Comparison of ENCODE assay signal across 1 cellular context in genomic region chr14:23969433-23970282, GRCh38.
TF ChIP-seq lines count a peak whose summit lies in the region.
"Not testable (repeated sequence)": the region's sequence is repeated elsewhere in the genome, so short reads cannot be mapped to it uniquely, and the experiment has no call there.

No MANE protein-coding gene starts in this region.

TF ChIP-seq in HepG2, 621 proteins besides CTCF, POLR2A, EP300 and RAD21 (continued from another document and continues in another):
- TF ChIP-seq ZSCAN5A (CRISPR knock-in tag; IDR thresholded peaks at IDR 0.05; ENCODE audit: borderline replicate concordance) (0 out of 2 replicates have a peak, but pooled peaks have one; percentile 48), DMAP1 (CRISPR knock-in tag; IDR thresholded peaks at IDR 0.05) (peak; percentile 71; the same call in 1 of the 2 replicates), TAF1 (CRISPR knock-in tag; IDR thresholded peaks at IDR 0.05) (peak; percentile 69; the same call in 1 of the 2 replicates), ZNF704 (CRISPR knock-in tag; IDR thresholded peaks at IDR 0.05; ENCODE audit: borderline replicate concordance) (peak; percentile 83; the same call in 1 of the 2 replicates), AHR (CRISPR knock-in tag; IDR thresholded peaks at IDR 0.05) (peak; percentile 97), NR0B2 (CRISPR knock-in tag; IDR thresholded peaks at IDR 0.05) (peak; percentile 63; the same call in 1 of the 2 replicates), ZNF354B (CRISPR knock-in tag; IDR thresholded peaks at IDR 0.05) (peak; percentile 78; the same call in 1 of the 2 replicates), ZNF883 (CRISPR knock-in tag; IDR thresholded peaks at IDR 0.05; ENCODE audit: not compliant biosample characterization) (peak; percentile 70), TFDP1 (CRISPR knock-in tag; IDR thresholded peaks at IDR 0.05; ENCODE audit: borderline replicate concordance) (peak; percentile 97), ZHX1 (CRISPR knock-in tag; IDR thresholded peaks at IDR 0.05; ENCODE audit: low read depth) (0 out of 2 replicates have a peak, but pooled peaks have one; percentile 65), ZNF292 (CRISPR knock-in tag; IDR thresholded peaks at IDR 0.05; ENCODE audit: borderline replicate concordance, low read depth) (0 out of 2 replicates have a peak, but pooled peaks have one; percentile 20), ATF7 (CRISPR knock-in tag; IDR thresholded peaks at IDR 0.05) (peak; percentile 71; the same call in 1 of the 2 replicates), ZGPAT (CRISPR knock-in tag; IDR thresholded peaks at IDR 0.05) (peak; percentile 95), ZNF776 (CRISPR knock-in tag; IDR thresholded peaks at IDR 0.05) (peak; percentile 92), WIZ (CRISPR knock-in tag; IDR thresholded peaks at IDR 0.05) (0 out of 2 replicates have a peak, but pooled peaks have one; percentile 47), MEF2D (CRISPR knock-in tag; IDR thresholded peaks at IDR 0.05) (peak; percentile 77), ZBTB38 (CRISPR knock-in tag; IDR thresholded peaks at IDR 0.05) (peak; percentile 84), HMG20B (CRISPR knock-in tag; conservative IDR thresholded peaks at IDR 0.05) (peak; percentile 58; the same call in 1 of the 2 replicates), BRF2 (CRISPR knock-in tag; IDR thresholded peaks at IDR 0.05) (0 out of 2 replicates have a peak, but pooled peaks have one; percentile 42), ZNF609 (CRISPR knock-in tag; IDR thresholded peaks at IDR 0.05; ENCODE audit: borderline replicate concordance) (peak; percentile 59; the same call in 1 of the 2 replicates), ZNF281 (CRISPR knock-in tag; IDR thresholded peaks at IDR 0.05; ENCODE audit: borderline replicate concordance) (peak; percentile 100), ZNF839 (CRISPR knock-in tag; IDR thresholded peaks at IDR 0.05; ENCODE audit: borderline replicate concordance) (peak; percentile 75; the same call in 1 of the 2 replicates), PRPF4 (IDR thresholded peaks at IDR 0.05; ENCODE audit: low read depth, low read length, poor library complexity, severe bottlenecking) (peak; percentile 48), SAFB2 (CRISPR knock-in tag; IDR thresholded peaks at IDR 0.05; ENCODE audit: borderline replicate concordance, low read depth) (peak; percentile 41; the same call in 1 of the 2 replicates), ZBTB20 (CRISPR knock-in tag; IDR thresholded peaks at IDR 0.05; ENCODE audit: borderline replicate concordance, low read depth) (0 out of 2 replicates have a peak, but pooled peaks have one; percentile 51), TEAD2 (CRISPR knock-in tag; IDR thresholded peaks at IDR 0.05) (0 out of 2 replicates have a peak, but pooled peaks have one; percentile 6), LBX2 (CRISPR knock-in tag; IDR thresholded peaks at IDR 0.05; ENCODE audit: borderline replicate concordance) (peak; percentile 65; the same call in 1 of the 2 replicates), ZNF614 (CRISPR knock-in tag; IDR thresholded peaks at IDR 0.05; ENCODE audit: borderline replicate concordance) (peak; percentile 82; the same call in 1 of the 2 replicates), ZSCAN25 (CRISPR knock-in tag; IDR thresholded peaks at IDR 0.05) (peak; percentile 25; the same call in 1 of the 2 replicates), IRF1 (CRISPR knock-in tag; IDR thresholded peaks at IDR 0.05; ENCODE audit: low read depth) (0 out of 2 replicates have a peak, but pooled peaks have one; percentile 51), AGO1 (IDR thresholded peaks at IDR 0.05; ENCODE audit: low read depth, low read length, poor library complexity, severe bottlenecking) (peak; percentile 59), MYC (CRISPR knock-in tag; IDR thresholded peaks at IDR 0.05; ENCODE audit: borderline replicate concordance) (peak; percentile 85; the same call in 1 of the 2 replicates), ZNF510 (CRISPR knock-in tag; IDR thresholded peaks at IDR 0.05; ENCODE audit: low read depth) (0 out of 2 replicates have a peak, but pooled peaks have one; percentile 54), ZFP90 (CRISPR knock-in tag; IDR thresholded peaks at IDR 0.05; ENCODE audit: borderline replicate concordance) (peak; percentile 94; the same call in 1 of the 2 replicates)
- not testable (repeated sequence) for TF ChIP-seq ATF7 (IDR thresholded peaks at IDR 0.05)
